Comparison of ENCODE assay signal across 8 cellular contexts in the genomic region with DNA sequence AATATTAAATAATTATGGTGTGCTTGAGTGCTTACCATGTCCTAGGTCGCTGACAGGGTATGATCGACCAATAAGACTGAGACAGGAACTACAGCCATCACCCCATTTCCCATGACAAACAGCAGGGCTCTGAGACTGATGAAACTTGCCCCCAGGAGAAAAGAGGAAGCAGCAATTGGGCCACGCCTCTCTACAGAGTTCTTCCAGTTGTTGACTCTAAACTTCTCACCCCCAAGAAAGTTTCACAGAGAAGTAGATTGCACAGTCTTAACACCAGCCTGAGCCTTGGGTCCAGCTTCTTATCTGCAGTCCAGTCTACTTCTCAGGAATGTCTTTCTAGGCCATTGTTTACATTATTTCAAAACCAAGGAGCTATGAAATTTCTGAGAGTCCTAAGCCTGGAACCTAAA.
DNase-seq lines count a peak whose midpoint lies in the region; ATAC-seq and TF ChIP-seq lines count a peak whose summit lies in the region.

No MANE protein-coding gene starts in this region.

- peak; percentile 86 for ATAC-seq in GM21528 (IDR thresholded peaks at IDR 0.05; ENCODE audit: low FRiP score, unreplicated experiment)

- H3K4me3 ChIP-seq in choroid plexus epithelial cell (ENCODE audit: low read depth, low read length): no peak overlapping the region

- in situ Hi-C loops in KBM-7 (cut with MboI; ENCODE audit: low pct_unique_long_range_greater_than_20kb, low sequenced_read_pairs): no loop called here

- DNase-seq in GF-D8 (lab: John Stamatoyannopoulos, UW) (peak; percentile 57), KBM-7 (peak; percentile 87), choroid plexus epithelial cell (ENCODE audit: low read depth) (peak; percentile 92), non-pigmented ciliary epithelial cell (ENCODE audit: low read depth) (peak; percentile 76), activated gamma-delta T cell treated with Interleukin-2 at 50 U/mL for 16 hours (no peak), NCI-H2196 treated with DMSO at 0.1 percent for 48 hours (lab: John Stamatoyannopoulos, UW; ENCODE audit: unreplicated experiment) (no peak)
- DNase-seq in stimulated activated CD4-positive, alpha-beta T cell treated with anti-CD3 and anti-CD28 coated beads, Interleukin-1b, Interleukin-23, amount 100 ng/mL, for 48 hours: no peak

- no peak for TF ChIP-seq CTCF in choroid plexus epithelial cell (conservative IDR thresholded peaks at IDR 0.05; ENCODE audit: low read depth, low read length)

Comparison
In these comparisons a context has a peak if more than half of its experiments do, and no peak if none do; other contexts are left out.
1. DNase-seq: peak in GF-D8 (single experiment), KBM-7 (single experiment), choroid plexus epithelial cell (single experiment) and non-pigmented ciliary epithelial cell (single experiment); none in activated gamma-delta T cell treated with Interleukin-2 at 50 U/mL for 16 hours (single experiment), stimulated activated CD4-positive, alpha-beta T cell treated with anti-CD3 and anti-CD28 coated beads, Interleukin-1b, Interleukin-23, amount 100 ng/mL, for 48 hours (single experiment) and NCI-H2196 treated with DMSO at 0.1 percent for 48 hours (single experiment).